Comparison of ENCODE assay signal across 26 cellular contexts in genomic region chr5:33102551-33102950, GRCh38.
"Had no signal": no experiment of that assay in that cellular context is flagged by ENCODE, and none has a peak within 500 bp of the region (broad histone marks: within the 10 kb centered on the region; RNA-seq: fewer than 3 reads in every experiment).

No MANE protein-coding gene starts in this region.

- H3K4me1 ChIP-seq: sigmoid colon, testis, transverse colon had no signal

- H3K36me3 ChIP-seq: neutrophil, ovary, sigmoid colon, transverse colon had no signal

- H3K27me3 ChIP-seq: neutrophil, ovary, sigmoid colon, testis, transverse colon had no signal

- H3K27ac Mint-ChIP-seq: activated B cell treated with CpG ODN at 0.5 μM for 24 hours; activated CD8-positive, alpha-beta T cell treated with anti-CD3 and anti-CD28 coated beads for 36 hours; activated T-helper 17 cell treated with anti-CD3 and anti-CD28 coated beads, Interleukin-2, amount 50 U/mL, for 72 hours; brain; nephron; progenitor cell of endocrine pancreas; T-cell had no signal

- H3K4me1 Mint-ChIP-seq: activated B cell treated with CpG ODN at 0.5 μM for 24 hours; activated T-helper 17 cell treated with anti-CD3 and anti-CD28 coated beads, Interleukin-2, amount 50 U/mL, for 72 hours; brain; nephron; T-cell had no signal

- DNase-seq: activated B cell treated with CpG ODN at 0.5 μM for 24 hours; activated CD4-positive, alpha-beta T cell treated with anti-CD3 and anti-CD28 coated beads, Interleukin-2, amount 50 U/mL, for 1 hour; activated CD8-positive, alpha-beta T cell treated with anti-CD3 and anti-CD28 coated beads for 36 hours; activated gamma-delta T cell treated with Interleukin-2 at 50 U/mL for 16 hours; activated naive CD4-positive, alpha-beta T cell treated with anti-CD3 and anti-CD28 coated beads, Interleukin-2, amount 50 U/mL, for 16 hours; activated T-cell treated with anti-CD3 and anti-CD28 coated beads, Interleukin-2, amount 50 U/mL, for 4 hours; amygdala; cortex of kidney; glutamatergic neuron; islet precursor cell; left ventricle myocardium superior; mammary epithelial cell; ovary; retina; sigmoid colon; stimulated activated CD4-positive, alpha-beta T cell treated with anti-CD3 and anti-CD28 coated beads, Interleukin-15, amount 100 ng/mL, for 24 hours; stimulated activated naive CD4-positive, alpha-beta T cell treated with Interleukin-2 at 50 U/mL for 16 hours; T-cell; testis; transverse colon had no signal

- H3K36me3 Mint-ChIP-seq: brain, T-cell had no signal

- H3K27ac ChIP-seq: neutrophil, ovary, sigmoid colon, testis, transverse colon had no signal

- H3K27me3 Mint-ChIP-seq: activated B cell treated with CpG ODN at 0.5 μM for 24 hours; activated CD8-positive, alpha-beta T cell treated with anti-CD3 and anti-CD28 coated beads for 36 hours; activated T-helper 17 cell treated with anti-CD3 and anti-CD28 coated beads, Interleukin-2, amount 50 U/mL, for 72 hours; progenitor cell of endocrine pancreas; T-cell had no signal

- ATAC-seq: activated CD8-positive, alpha-beta T cell treated with anti-CD3 and anti-CD28 coated beads for 36 hours; activated T-cell treated with anti-CD3 and anti-CD28 coated beads, Interleukin-2, amount 50 U/mL, for 4 hours; activated T-helper 17 cell treated with anti-CD3 and anti-CD28 coated beads, Interleukin-2, amount 50 U/mL, for 72 hours; esophagus mucosa; left ventricle myocardium superior; T-cell had no signal

- H3K4me3 ChIP-seq: ovary, sigmoid colon, testis, transverse colon had no signal

- H3K4me3 Mint-ChIP-seq: activated B cell treated with CpG ODN at 0.5 μM for 24 hours; activated CD8-positive, alpha-beta T cell treated with anti-CD3 and anti-CD28 coated beads for 36 hours; activated T-cell treated with anti-CD3 and anti-CD28 coated beads, Interleukin-2, amount 50 U/mL, for 4 hours; activated T-helper 17 cell treated with anti-CD3 and anti-CD28 coated beads, Interleukin-2, amount 50 U/mL, for 72 hours; brain; nephron; T-cell had no signal

- H3K9me3 ChIP-seq: neutrophil, ovary, sigmoid colon, testis had no signal
